In genomic region chr7:54961391-54961790, GRCh38 we compare ENCODE assay signal across 21 cellular contexts. TPM values are rescaled to one million over a fixed set of nuclear protein-coding genes. Genes with fewer than 3 reads are reported as not detected.
"Had no signal": no experiment of that assay in that cellular context is flagged by ENCODE, and none has a peak within 500 bp of the region (broad histone marks: within the 10 kb centered on the region; RNA-seq: fewer than 3 reads in every experiment).

No MANE protein-coding gene starts in this region.

- DNase-seq: activated CD4-positive, alpha-beta T cell treated with anti-CD3 and anti-CD28 coated beads, Interleukin-2, amount 10 ng/mL, durations not matched to agents 7 days and 5 days; activated CD4-positive, CD25-positive, alpha-beta regulatory T cell; activated CD8-positive, alpha-beta memory T cell treated with anti-CD3 and anti-CD28 coated beads, Interleukin-2, amount 50 U/mL, for 4 hours; activated effector memory CD4-positive, alpha-beta T cell treated with Interleukin-2 at 50 U/mL for 16 hours; activated naive CD4-positive, alpha-beta T cell treated with anti-CD3 and anti-CD28 coated beads, Interleukin-2, amount 50 U/mL, for 16 hours; activated T-cell treated with anti-CD3 and anti-CD28 coated beads, Interleukin-2, amount 50 U/mL, for 48 hours; cerebellar nuclear complex; cortex of kidney; islet precursor cell; lower lobe of right lung; nucleus accumbens; stimulated activated CD4-positive, alpha-beta T cell treated with anti-CD3 and anti-CD28 coated beads, Interleukin-4, amount 100 ng/mL, for 1 hour; stimulated activated naive CD8-positive, alpha-beta T cell treated with anti-CD3 and anti-CD28 coated beads, Interleukin-15, amount 100 ng/mL, for 72 hours; T1000 had no signal

- H3K4me3 Mint-ChIP-seq: activated CD4-positive, alpha-beta T cell treated with anti-CD3 and anti-CD28 coated beads, Interleukin-2, amount 10 ng/mL, durations not matched to agents 7 days and 5 days; mesothelial cell of epicardium; natural killer cell treated with Interleukin-12 subunit alpha and Interleukin-12 subunit beta and Interleukin-15 and Interleukin-18, amount 100 ng/mL, for 72 hours; stimulated activated naive CD8-positive, alpha-beta T cell treated with anti-CD3 and anti-CD28 coated beads, Interleukin-15, amount 100 ng/mL, for 72 hours; type B pancreatic cell had no signal

- H3K27ac Mint-ChIP-seq: activated CD4-positive, alpha-beta T cell treated with anti-CD3 and anti-CD28 coated beads, Interleukin-2, amount 10 ng/mL, durations not matched to agents 7 days and 5 days; mesothelial cell of epicardium; natural killer cell treated with Interleukin-12 subunit alpha and Interleukin-12 subunit beta and Interleukin-15 and Interleukin-18, amount 100 ng/mL, for 72 hours; stimulated activated naive CD8-positive, alpha-beta T cell treated with anti-CD3 and anti-CD28 coated beads, Interleukin-15, amount 100 ng/mL, for 72 hours; type B pancreatic cell had no signal

- H3K27me3 ChIP-seq: ascending aorta, hepatocyte had no signal

- H3K27me3 Mint-ChIP-seq: type B pancreatic cell had no signal

- H3K9me3 Mint-ChIP-seq: activated CD4-positive, alpha-beta T cell treated with anti-CD3 and anti-CD28 coated beads, Interleukin-2, amount 10 ng/mL, durations not matched to agents 7 days and 5 days; mesothelial cell of epicardium; type B pancreatic cell had no signal

- H3K4me3 ChIP-seq: ascending aorta, hepatocyte, lower lobe of right lung, smooth muscle cell had no signal

- H3K4me1 ChIP-seq: ascending aorta, lower lobe of right lung had no signal

- H3K36me3 ChIP-seq: ascending aorta, lower lobe of right lung had no signal

- H3K9me3 ChIP-seq: lower lobe of right lung had no signal

- H3K4me1 Mint-ChIP-seq: activated CD4-positive, alpha-beta T cell treated with anti-CD3 and anti-CD28 coated beads, Interleukin-2, amount 10 ng/mL, durations not matched to agents 7 days and 5 days; mesothelial cell of epicardium; stimulated activated naive CD8-positive, alpha-beta T cell treated with anti-CD3 and anti-CD28 coated beads, Interleukin-15, amount 100 ng/mL, for 72 hours had no signal

- H3K36me3 Mint-ChIP-seq: mesothelial cell of epicardium; natural killer cell treated with Interleukin-12 subunit alpha and Interleukin-12 subunit beta and Interleukin-15 and Interleukin-18, amount 100 ng/mL, for 72 hours; type B pancreatic cell had no signal

- H3K27ac ChIP-seq: ascending aorta, hepatocyte, lower lobe of right lung had no signal

RNA-seq across cellular contexts. Expression of gene EGFR, which starts 57.4 kb away (rescaled TPM):
- total RNA-seq: activated CD4-positive, alpha-beta T cell treated with anti-CD3 and anti-CD28 coated beads, Interleukin-2, amount 10 ng/mL, durations not matched to agents 7 days and 5 days; natural killer cell treated with Interleukin-12 subunit alpha and Interleukin-12 subunit beta and Interleukin-15 and Interleukin-18, amount 100 ng/mL, for 72 hours; T-helper 1 cell treated with Interleukin-12 subunit alpha and Interleukin-12 subunit beta and Interleukin-4 antibody, amounts not matched to agents 30 ng/mL and 1 ng/mL, for 36 hours had no signal
